In the genomic region with DNA sequence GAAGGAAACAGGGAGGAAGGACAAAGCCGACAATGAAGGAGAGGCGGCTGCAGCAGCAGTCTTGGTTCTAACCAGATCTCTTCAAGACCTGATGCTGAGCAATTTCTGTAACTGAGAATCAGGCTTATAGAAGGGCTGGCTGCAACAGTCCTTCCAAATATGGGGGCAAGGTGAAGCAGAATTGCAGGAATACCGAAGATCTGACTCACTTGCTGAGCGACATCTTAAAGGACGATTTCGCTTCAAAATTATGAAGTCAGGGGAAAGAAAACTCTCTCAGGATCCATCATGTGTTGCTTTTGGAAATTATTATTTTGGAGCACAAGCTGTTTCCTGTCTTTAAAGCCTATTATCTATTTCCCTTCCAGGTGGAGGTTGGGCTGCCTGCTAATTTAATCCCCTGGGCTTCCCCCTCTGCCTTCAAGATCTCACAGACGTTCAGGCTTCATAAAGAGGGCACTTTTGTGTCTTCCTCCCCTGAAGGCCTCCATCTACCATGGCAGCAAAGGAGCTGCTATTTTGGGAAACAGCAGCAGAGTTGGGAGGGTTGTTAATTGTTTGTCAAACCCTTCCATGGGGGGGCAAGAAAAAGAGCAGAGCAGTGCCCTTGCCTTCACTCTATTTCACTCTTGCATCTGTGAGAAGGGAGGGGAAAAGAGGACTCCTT, we compare ENCODE assay signal across 2 cellular contexts.
TF ChIP-seq lines count a peak whose summit lies in the region.

No MANE protein-coding gene starts in this region.

TF ChIP-seq in H1, 55 proteins besides CTCF, POLR2A, EP300 and RAD21:
- no peak for TF ChIP-seq RNF2 (IDR thresholded peaks at IDR 0.05; ENCODE audit: borderline replicate concordance, low read depth, low read length, missing control alignments, poor library complexity, severe bottlenecking)
- TF ChIP-seq POU5F1 (IDR thresholded peaks at IDR 0.05; ENCODE audit: low read depth, low read length): no peak
- TF ChIP-seq SAP30 (IDR thresholded peaks at IDR 0.05; ENCODE audit: insufficient read depth, insufficient replicate concordance, low read length): no peak
- no peak for TF ChIP-seq CTBP2 (IDR thresholded peaks at IDR 0.05; ENCODE audit: borderline replicate concordance, insufficient read depth, insufficient read length, low read length)
- TF ChIP-seq NRF1 (IDR thresholded peaks at IDR 0.05; ENCODE audit: low read depth, low read length): no peak
- TF ChIP-seq SIN3A (conservative IDR thresholded peaks at IDR 0.05 in 1 of 2, IDR thresholded peaks at IDR 0.05 in 1 of 2; ENCODE audit: low read depth in 1 of 2, low read length in 2 of 2): no peak
- no peak for TF ChIP-seq RBBP5 (IDR thresholded peaks at IDR 0.05; ENCODE audit: borderline replicate concordance, low read depth, low read length)
- no peak for TF ChIP-seq HDAC6 (IDR thresholded peaks at IDR 0.05; ENCODE audit: low read depth, low read length)
- TF ChIP-seq CREB1 (IDR thresholded peaks at IDR 0.05): no peak
- no peak for TF ChIP-seq TEAD4 (IDR thresholded peaks at IDR 0.05; ENCODE audit: low read depth, low read length)
- TF ChIP-seq KDM4A (IDR thresholded peaks at IDR 0.05; ENCODE audit: low read depth, low read length, severe bottlenecking): no peak
- no peak for TF ChIP-seq TBP (IDR thresholded peaks at IDR 0.05; ENCODE audit: low read depth, low read length)
- no peak for TF ChIP-seq CHD1 (IDR thresholded peaks at IDR 0.05; ENCODE audit: low read depth, low read length)
- TF ChIP-seq SP4 (IDR thresholded peaks at IDR 0.05; ENCODE audit: low read length): no peak
- no peak for TF ChIP-seq SIX5 (IDR thresholded peaks at IDR 0.05; ENCODE audit: low read depth, low read length)
- no peak for TF ChIP-seq EZH2 (IDR thresholded peaks at IDR 0.05; ENCODE audit: low read depth, low read length, severe bottlenecking)
- TF ChIP-seq CHD2 (IDR thresholded peaks at IDR 0.05; ENCODE audit: low read length): no peak
- TF ChIP-seq BRCA1 (IDR thresholded peaks at IDR 0.05; ENCODE audit: low read depth, low read length): no peak

TF ChIP-seq in HEK293T, 16 proteins besides CTCF, POLR2A, EP300 and RAD21:
- TF ChIP-seq FOXK2 (IDR thresholded peaks at IDR 0.05) (no peak), ZNF384 (IDR thresholded peaks at IDR 0.05) (no peak), NFRKB (IDR thresholded peaks at IDR 0.05) (no peak), FOXM1 (IDR thresholded peaks at IDR 0.05; ENCODE audit: borderline replicate concordance) (no peak), BHLHE40 (IDR thresholded peaks at IDR 0.05; ENCODE audit: borderline replicate concordance) (no peak), L3MBTL2 (conservative IDR thresholded peaks at IDR 0.05) (no peak), LEF1 (IDR thresholded peaks at IDR 0.05; ENCODE audit: borderline replicate concordance) (no peak), SUZ12 (IDR thresholded peaks at IDR 0.05) (no peak), SP1 (IDR thresholded peaks at IDR 0.05) (no peak), FOXA1 (IDR thresholded peaks at IDR 0.05) (no peak), TARDBP (IDR thresholded peaks at IDR 0.05) (no peak), ELF4 (IDR thresholded peaks at IDR 0.05) (no peak), CTBP1 (IDR thresholded peaks at IDR 0.05; ENCODE audit: borderline replicate concordance) (no peak), ARNT (IDR thresholded peaks at IDR 0.05) (no peak), HDGF (IDR thresholded peaks at IDR 0.05; ENCODE audit: borderline replicate concordance) (no peak)
- TF ChIP-seq, protein P1, sequence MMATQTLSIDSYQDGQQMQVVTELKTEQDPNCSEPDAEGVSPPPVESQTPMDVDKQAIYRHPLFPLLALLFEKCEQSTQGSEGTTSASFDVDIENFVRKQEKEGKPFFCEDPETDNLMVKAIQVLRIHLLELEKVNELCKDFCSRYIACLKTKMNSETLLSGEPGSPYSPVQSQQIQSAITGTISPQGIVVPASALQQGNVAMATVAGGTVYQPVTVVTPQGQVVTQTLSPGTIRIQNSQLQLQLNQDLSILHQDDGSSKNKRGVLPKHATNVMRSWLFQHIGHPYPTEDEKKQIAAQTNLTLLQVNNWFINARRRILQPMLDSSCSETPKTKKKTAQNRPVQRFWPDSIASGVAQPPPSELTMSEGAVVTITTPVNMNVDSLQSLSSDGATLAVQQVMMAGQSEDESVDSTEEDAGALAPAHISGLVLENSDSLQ (IDR thresholded peaks at IDR 0.05): no peak
